In genomic region chr10:25175527-25176420, GRCh38 we compare ENCODE assay signal across 10 cellular contexts. TPM values are rescaled to one million over a fixed set of nuclear protein-coding genes. Genes with fewer than 3 reads are reported as not detected.
A peak's percentile ranks its signal among the peaks of the same experiment; 100 is the strongest.
DNase-seq lines count a peak whose midpoint lies in the region; ATAC-seq and TF ChIP-seq lines count a peak whose summit lies in the region.
"Had no signal": no experiment of that assay in that cellular context is flagged by ENCODE, and none has a peak within 500 bp of the region (broad histone marks: within the 10 kb centered on the region; RNA-seq: fewer than 3 reads in every experiment).

No MANE protein-coding gene starts in this region.

- H3K4me1 ChIP-seq in body of pancreas, result peaks cover 24% of the 10 kb centered on the region
- peaks cover 6 to 18% of the 10 kb centered on the region in 2 donors for H3K4me1 ChIP-seq in lung (ENCODE audit: control insufficient read depth in 2 of 2, insufficient read depth in 2 of 2, low read length in 2 of 2)
- H3K4me1 ChIP-seq: gastrocnemius medialis had no signal

- no peaks in the 10 kb centered on the region for H3K36me3 ChIP-seq in H7 (replicated peaks; ENCODE audit: control insufficient read depth, insufficient read depth, low read length)
- no peaks in the 10 kb centered on the region for H3K36me3 ChIP-seq in body of pancreas (replicated peaks in 1 of 2; ENCODE audit: insufficient read depth in 1 of 2, low read depth in 2 of 2)
- H3K36me3 ChIP-seq in lung (ENCODE audit: control insufficient read depth in 2 of 2, insufficient read depth in 2 of 2, low read length in 2 of 2), result no peaks in the 10 kb centered on the region
- H3K36me3 ChIP-seq: gastrocnemius medialis, spleen had no signal

- intact Hi-C loops in body of pancreas (cut with DNase I), result no loop called here

- peak; percentile 72 for DNase-seq in H7
- DNase-seq in body of pancreas, result peak; percentile 23 to 47 (median 30)
- no peak for DNase-seq in lung (ENCODE audit: low spot score)
- no peak for DNase-seq in LoVo (ENCODE audit: low spot score)
- DNase-seq: gastrocnemius medialis, spleen had no signal

- ATAC-seq in body of pancreas, result no peak
- ATAC-seq in lung (ENCODE audit: insufficient read depth, low FRiP score), result no peak
- ATAC-seq in HG02610 (IDR thresholded peaks at IDR 0.05; ENCODE audit: unreplicated experiment), result no peak
- ATAC-seq in HG02885 (IDR thresholded peaks at IDR 0.05; ENCODE audit: poor library complexity, unreplicated experiment), result no peak
- ATAC-seq in GM19395 (IDR thresholded peaks at IDR 0.05; ENCODE audit: unreplicated experiment), result no peak

- TF ChIP-seq CTCF in 22Rv1 (IDR thresholded peaks at IDR 0.05), result no peak
- TF ChIP-seq CTCF in body of pancreas (IDR thresholded peaks at IDR 0.05), result no peak
- no peak for TF ChIP-seq CTCF in lung (IDR thresholded peaks at IDR 0.05; ENCODE audit: control extremely low read depth, extremely low read depth)

- H3K27me3 ChIP-seq in H7 (ENCODE audit: control insufficient read depth, insufficient read depth, low read length), result peaks cover 29% of the 10 kb centered on the region
- H3K27me3 ChIP-seq in body of pancreas, result peaks cover 0 to 24% of the 10 kb centered on the region in 2 donors
- peaks cover 6% of the 10 kb centered on the region for H3K27me3 ChIP-seq in lung (ENCODE audit: control insufficient read depth, insufficient read depth)

- no peak for TF ChIP-seq POLR2A in body of pancreas (IDR thresholded peaks at IDR 0.05)

- H3K4me3 ChIP-seq in H7 (ENCODE audit: insufficient read depth, low read depth, low read length) (peak overlapping the region; percentile 77), body of pancreas (no peak overlapping the region), lung (peak overlapping the region; percentile 24)

- 2 to 3% methylated on average over 7 to 64 of the region's 66 CpGs for WGBS in body of pancreas, 2 donors
- 4 to 5% methylated on average over 64 to 66 of the region's 66 CpGs for WGBS in lung, 2 donors

- H3K9me3 ChIP-seq in body of pancreas, result no peaks in the 10 kb centered on the region
- peaks cover 0 to 12% of the 10 kb centered on the region in 2 donors for H3K9me3 ChIP-seq in lung (ENCODE audit: control insufficient read depth in 2 of 2, insufficient read depth in 1 of 2, low read length in 1 of 2)
- H3K9me3 ChIP-seq: gastrocnemius medialis had no signal

- H3K27ac ChIP-seq in 22Rv1 (peak overlapping the region; percentile 92), body of pancreas (no peak overlapping the region), lung (ENCODE audit: low read depth in 1 of 2, low read length in 1 of 2) (no peak overlapping the region)
- H3K27ac ChIP-seq: gastrocnemius medialis, spleen had no signal

RNA-seq across cellular contexts. Expression of gene GPR158, which starts 1.0 kb away (rescaled TPM):
- total RNA-seq in H7 (2014; rRNA removed; shearing (Covaris generic)), result 0.35 and 0.44 TPM in 2 replicates
- total RNA-seq in body of pancreas, result under 1 TPM in 1 of 2 donors, not detected in 1; 0.52 TPM
- total RNA-seq in lung, result under 1 TPM in 1 of 2 donors, not detected in 1; 0.97 TPM
- polyA plus RNA-seq in lung, result under 1 TPM in 1 of 2 donors, not detected in 1; 0.02 TPM

Comparison
In these comparisons a context has a peak if more than half of its experiments do, and no peak if none do; other contexts are left out.
1. DNase-seq: peak in H7 (single experiment) and body of pancreas (4 of 4); none in lung (single experiment) and LoVo (single experiment).
2. H3K4me3 ChIP-seq: peak in H7 (single experiment) and lung (single experiment); none in body of pancreas (0 of 2).